27 cellular contexts compared by ENCODE assay signal in genomic region chr16:7372095-7372494, GRCh38. TPM values are rescaled to one million over a fixed set of nuclear protein-coding genes. Genes with fewer than 3 reads are reported as not detected.
"Had no signal": no experiment of that assay in that cellular context is flagged by ENCODE, and none has a peak within 500 bp of the region (broad histone marks: within the 10 kb centered on the region; RNA-seq: fewer than 3 reads in every experiment).

No MANE protein-coding gene starts in this region.

- H3K9me3 ChIP-seq: ascending aorta, body of pancreas had no signal

- H3K36me3 ChIP-seq: ascending aorta had no signal

- H3K4me3 ChIP-seq: ascending aorta, body of pancreas, K562 had no signal

- H3K27ac ChIP-seq: ascending aorta, body of pancreas had no signal

- H3K4me1 ChIP-seq: ascending aorta, body of pancreas had no signal

- ATAC-seq: activated CD8-positive, alpha-beta memory T cell treated with anti-CD3 and anti-CD28 coated beads, Interleukin-2, amount 10 ng/mL, durations not matched to agents 7 days and 5 days; body of pancreas; K562; T-cell had no signal

- H3K27me3 ChIP-seq: ascending aorta, body of pancreas had no signal

- DNase-seq: activated B cell treated with CpG ODN at 0.5 μM for 24 hours; activated CD4-positive, alpha-beta T cell treated with anti-CD3 and anti-CD28 coated beads for 1 hour; activated CD4-positive, alpha-beta T cell treated with anti-CD3 and anti-CD28 coated beads, Interleukin-2, amount 10 ng/mL, durations not matched to agents 24 days and 14 days; activated CD4-positive, alpha-beta T cell treated with anti-CD3 and anti-CD28 coated beads, Interleukin-2, amount 50 U/mL, for 48 hours; activated CD8-positive, alpha-beta memory T cell treated with anti-CD3 and anti-CD28 coated beads, Interleukin-2, amount 10 ng/mL, durations not matched to agents 7 days and 5 days; activated effector memory CD4-positive, alpha-beta T cell treated with Interleukin-2 at 50 U/mL for 16 hours; activated naive CD4-positive, alpha-beta T cell; activated T-cell treated with anti-CD3 and anti-CD28 coated beads, Interleukin-2, amount 50 U/mL, for 24 hours; body of pancreas; Karpas-422; NCI-H1092; NCI-H1417; NCI-H1694; NCI-H2029; NCI-H2107; NCI-H2171 treated with DMSO at 0.1 percent for 48 hours; NCI-H345; NCI-H510A; NCI-H526 treated with DMSO at 0.1 percent for 48 hours; SIG-M5; T-cell; T-helper 2 cell; T1000 had no signal

RNA-seq across cellular contexts. Expression of gene RBFOX1, which starts 39.5 kb away (rescaled TPM):
- total RNA-seq: activated B cell treated with CpG ODN at 0.5 μM for 24 hours; activated CD4-positive, alpha-beta T cell treated with anti-CD3 and anti-CD28 coated beads, Interleukin-2, amount 10 ng/mL, durations not matched to agents 24 days and 14 days; activated CD8-positive, alpha-beta memory T cell treated with anti-CD3 and anti-CD28 coated beads, Interleukin-2, amount 10 ng/mL, durations not matched to agents 7 days and 5 days; activated T-helper 1 cell treated with anti-CD3 and anti-CD28 coated beads, Interleukin-12 subunit alpha, Interleukin-12 subunit beta, Interleukin-2, Interleukin-4 antibody, amounts not matched to agents 30 ng/mL and 10 ng/mL and 1 ng/mL, durations not matched to agents 14 hours and 24 hours and 36 hours; ascending aorta; body of pancreas; bronchial epithelial cell; K562; T-cell had no signal
